In the genomic region with DNA sequence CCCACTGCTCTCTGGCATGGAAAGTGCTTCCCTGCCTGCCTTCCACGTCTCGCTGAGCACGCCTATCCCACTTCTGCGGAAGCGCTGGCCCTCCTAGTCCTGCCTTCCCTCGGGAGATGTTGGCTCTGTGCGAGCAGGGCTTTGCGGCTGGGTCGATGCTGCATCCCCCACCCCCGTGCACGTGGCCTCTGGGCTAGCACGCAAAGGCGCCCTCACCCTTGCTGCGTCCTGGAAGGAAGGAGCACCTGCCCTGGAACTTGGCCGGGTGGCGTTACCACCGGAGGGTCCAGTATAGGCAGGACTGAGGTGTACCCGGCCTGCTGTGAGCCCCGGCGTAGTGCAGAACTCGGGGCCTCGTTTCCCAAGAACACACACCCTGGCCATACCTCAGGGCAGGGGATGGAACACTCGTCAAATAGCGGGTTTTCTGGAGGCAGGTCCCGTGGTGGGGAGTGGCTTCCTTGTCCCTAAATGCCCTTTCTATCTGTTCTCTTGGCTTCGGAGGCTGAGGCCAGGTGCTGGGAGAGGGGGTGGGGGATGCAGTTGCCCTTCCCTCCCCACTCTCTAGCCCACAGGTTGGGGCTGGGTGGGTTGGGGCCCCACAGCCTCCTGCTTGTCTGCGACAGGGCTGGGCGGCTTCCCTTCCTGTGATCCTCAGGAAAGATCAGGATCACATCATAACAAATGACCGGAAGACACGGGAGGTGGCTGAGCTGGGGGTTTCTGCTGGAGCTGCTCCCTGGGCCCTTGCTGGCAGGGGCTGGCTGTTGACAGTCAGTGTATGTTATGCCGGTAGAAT, we compare ENCODE assay signal across 1 cellular context.
TF ChIP-seq lines count a peak whose summit lies in the region.

No MANE protein-coding gene starts in this region.

TF ChIP-seq in WTC11, 78 proteins besides CTCF, POLR2A, EP300 and RAD21 (continued from another document):
- TF ChIP-seq E2F4 (CRISPR knock-in tag; IDR thresholded peaks at IDR 0.05; ENCODE audit: borderline replicate concordance, low read depth) (no peak), ZNF138 (CRISPR knock-in tag; conservative IDR thresholded peaks at IDR 0.05) (no peak)
- TF ChIP-seq, protein P1, sequence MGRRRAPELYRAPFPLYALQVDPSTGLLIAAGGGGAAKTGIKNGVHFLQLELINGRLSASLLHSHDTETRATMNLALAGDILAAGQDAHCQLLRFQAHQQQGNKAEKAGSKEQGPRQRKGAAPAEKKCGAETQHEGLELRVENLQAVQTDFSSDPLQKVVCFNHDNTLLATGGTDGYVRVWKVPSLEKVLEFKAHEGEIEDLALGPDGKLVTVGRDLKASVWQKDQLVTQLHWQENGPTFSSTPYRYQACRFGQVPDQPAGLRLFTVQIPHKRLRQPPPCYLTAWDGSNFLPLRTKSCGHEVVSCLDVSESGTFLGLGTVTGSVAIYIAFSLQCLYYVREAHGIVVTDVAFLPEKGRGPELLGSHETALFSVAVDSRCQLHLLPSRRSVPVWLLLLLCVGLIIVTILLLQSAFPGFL (CRISPR knock-in tag; IDR thresholded peaks at IDR 0.05; ENCODE audit: borderline replicate concordance), result no peak
